17 cellular contexts compared by ENCODE assay signal in the genomic region with DNA sequence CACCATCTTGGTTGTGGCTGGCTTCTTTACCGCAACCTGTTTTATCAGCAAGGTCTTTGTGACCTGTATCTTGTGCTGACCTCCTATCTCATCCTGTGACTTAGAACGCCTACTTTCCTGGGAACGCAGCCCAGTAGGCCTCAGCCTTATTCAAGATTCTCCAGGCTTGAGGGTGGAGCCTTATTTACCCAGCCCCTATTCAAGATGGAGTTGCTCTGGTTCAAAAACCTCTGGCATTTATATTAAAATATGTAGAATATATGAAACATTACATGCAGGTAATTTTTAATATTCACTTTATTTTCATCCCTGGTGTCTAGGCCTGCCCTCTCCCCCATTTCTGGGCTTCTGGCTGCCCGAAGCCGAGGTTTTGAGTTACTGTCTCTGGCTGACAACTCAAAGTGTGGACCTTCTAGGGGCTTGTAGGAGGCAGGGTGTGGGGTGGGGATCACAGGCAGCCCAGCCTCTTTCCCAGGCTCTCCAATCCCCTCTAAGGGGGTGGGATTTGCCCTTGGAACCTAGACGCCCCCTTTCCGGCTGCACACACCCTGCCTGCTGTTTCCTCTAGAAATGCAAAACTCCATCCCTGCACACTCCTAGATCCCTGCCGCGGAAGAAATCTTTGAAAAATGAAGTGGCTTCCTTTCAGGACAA.
DNase-seq lines count a peak whose midpoint lies in the region; ATAC-seq, FAIRE-seq and TF ChIP-seq lines count a peak whose summit lies in the region.
"Had no signal": no experiment of that assay in that cellular context is flagged by ENCODE, and none has a peak within 500 bp of the region (broad histone marks: within the 10 kb centered on the region; RNA-seq: fewer than 3 reads in every experiment).

No MANE protein-coding gene starts in this region.

- DNase-seq in DMS 273 (lab: John Stamatoyannopoulos, UW; ENCODE audit: unreplicated experiment): peak; percentile 2
- no peak for DNase-seq in DMS 273 treated with DMSO at 0.1 percent for 48 hours (lab: John Stamatoyannopoulos, UW)
- no peak for DNase-seq in left ventricle myocardium superior
- DNase-seq in left ventricle myocardium inferior: no peak
- DNase-seq in islet precursor cell: peak; percentile 29
- no peak for DNase-seq in RKO (ENCODE audit: low spot score)
- DNase-seq in urothelium cell line (ENCODE audit: low spot score): no peak
- DNase-seq: CD4-positive, CD25-positive, alpha-beta regulatory T cell; DMS79; GM23248; H7; IMR-90 had no signal

- no peaks in the 10 kb centered on the region for H3K9me3 ChIP-seq in left ventricle myocardium inferior (replicated peaks)
- H3K9me3 ChIP-seq: BLaER1 treated with 17β-estradiol and CSF1 and Interleukin-3, amounts not matched to agents 10 nM and 100 nM had no signal

- no peaks in the 10 kb centered on the region for H3K27me3 ChIP-seq in left ventricle myocardium inferior (ENCODE audit: low read depth)
- H3K27me3 ChIP-seq: BLaER1 treated with 17β-estradiol and CSF1 and Interleukin-3, amounts not matched to agents 10 nM and 100 nM had no signal

- H3K4me3 ChIP-seq in left ventricle myocardium inferior: no peak overlapping the region
- H3K4me3 ChIP-seq: BLaER1 treated with 17β-estradiol and CSF1 and Interleukin-3, amounts not matched to agents 10 nM and 100 nM; GM12878; GM23248 had no signal

- no peak for TF ChIP-seq CTCF in left ventricle myocardium inferior (IDR thresholded peaks at IDR 0.05; ENCODE audit: borderline replicate concordance)

- peaks cover 28% of the 10 kb centered on the region for H3K4me1 ChIP-seq in left ventricle myocardium inferior

- peaks cover 2% of the 10 kb centered on the region for H3K36me3 ChIP-seq in left ventricle myocardium inferior

- no peak overlapping the region for H3K27ac ChIP-seq in left ventricle myocardium inferior (replicated peaks)
- H3K27ac ChIP-seq: 22Rv1; BLaER1 treated with 17β-estradiol and CSF1 and Interleukin-3, amounts not matched to agents 10 nM and 100 nM; GM23248; HL-60 had no signal

- ATAC-seq in left ventricle myocardium superior: peak; percentile 60
- ATAC-seq: GM12878 had no signal

- intact Hi-C loops in left ventricle myocardium superior (cut with micrococcal nuclease): no loop called here
- intact Hi-C loops in left ventricle myocardium inferior (cut with micrococcal nuclease): no loop called here

- FAIRE-seq in urothelium cell line (lab: Jason Lieb, UNC): no peak
- FAIRE-seq: GM12878, GM18507 had no signal

Comparison
In these comparisons a context has a peak if more than half of its experiments do, and no peak if none do; other contexts are left out.
1. DNase-seq: peak in DMS 273 (single experiment) and islet precursor cell (single experiment); none in DMS 273 treated with DMSO at 0.1 percent for 48 hours (single experiment), left ventricle myocardium superior (single experiment), left ventricle myocardium inferior (single experiment), RKO (single experiment) and urothelium cell line (single experiment).